Comparison of ENCODE assay signal across 25 cellular contexts in genomic region chr2:123532999-123533398, GRCh38.
"Had no signal": no experiment of that assay in that cellular context is flagged by ENCODE, and none has a peak within 500 bp of the region (broad histone marks: within the 10 kb centered on the region; RNA-seq: fewer than 3 reads in every experiment).

No MANE protein-coding gene starts in this region.

- ATAC-seq: esophagus mucosa; gastrocnemius medialis; left cardiac atrium; left lung; naive thymus-derived CD8-positive, alpha-beta T cell; psoas muscle; right cardiac atrium; stimulated activated memory B cell treated with anti-CD40 and anti-IgM and Interleukin-4, amounts not matched to agents 10 μg/mL and 1 μg/mL and 100 μg/mL, for 72 hours; stimulated activated naive CD8-positive, alpha-beta T cell treated with anti-CD3 and anti-CD28 coated beads, Interleukin-15, Interleukin-2, amounts not matched to agents 100 U/mL and 50 U/mL, for 24 hours had no signal

- H3K4me3 Mint-ChIP-seq: naive thymus-derived CD8-positive, alpha-beta T cell; nephron progenitor cell; stimulated activated memory B cell treated with anti-CD40 and anti-IgM and Interleukin-4, amounts not matched to agents 10 μg/mL and 1 μg/mL and 100 μg/mL, for 72 hours had no signal

- H3K4me1 Mint-ChIP-seq: naive thymus-derived CD8-positive, alpha-beta T cell; nephron progenitor cell; stimulated activated memory B cell treated with anti-CD40 and anti-IgM and Interleukin-4, amounts not matched to agents 10 μg/mL and 1 μg/mL and 100 μg/mL, for 72 hours had no signal

- DNase-seq: cerebellar nuclear complex; cortex of kidney; gastrocnemius medialis; head of caudate nucleus; left cardiac atrium; left lung; mesendoderm; naive thymus-derived CD8-positive, alpha-beta T cell; nephron progenitor cell; occipital lobe; ovary; posterior cingulate gyrus; psoas muscle; right cardiac atrium; spleen; stimulated activated CD4-positive, alpha-beta T cell treated with anti-CD3 and anti-CD28 coated beads, Interleukin-4, amount 100 ng/mL, for 4 hours; stimulated activated naive CD8-positive, alpha-beta T cell treated with anti-CD3 and anti-CD28 coated beads, Interleukin-15, Interleukin-2, amounts not matched to agents 100 U/mL and 50 U/mL, for 24 hours; thyroid gland; trophoblast cell had no signal

- H3K9me3 ChIP-seq: gastrocnemius medialis, ovary, psoas muscle, suprapubic skin, thyroid gland, vagina had no signal

- H3K36me3 Mint-ChIP-seq: naive thymus-derived CD8-positive, alpha-beta T cell; stimulated activated memory B cell treated with anti-CD40 and anti-IgM and Interleukin-4, amounts not matched to agents 10 μg/mL and 1 μg/mL and 100 μg/mL, for 72 hours had no signal

- H3K27me3 Mint-ChIP-seq: naive thymus-derived CD8-positive, alpha-beta T cell; stimulated activated memory B cell treated with anti-CD40 and anti-IgM and Interleukin-4, amounts not matched to agents 10 μg/mL and 1 μg/mL and 100 μg/mL, for 72 hours had no signal

- H3K4me1 ChIP-seq: gastrocnemius medialis, left lung, psoas muscle, spleen, suprapubic skin, thyroid gland, vagina had no signal

- H3K36me3 ChIP-seq: gastrocnemius medialis, left lung, ovary, spleen, suprapubic skin, thyroid gland, vagina had no signal

- H3K27ac ChIP-seq: epithelial cell of prostate, gastrocnemius medialis, left lung, ovary, psoas muscle, skin epidermis, spleen, suprapubic skin, thyroid gland, vagina had no signal

- H3K4me3 ChIP-seq: gastrocnemius medialis, left lung, ovary, psoas muscle, skin epidermis, spleen, suprapubic skin, thyroid gland, vagina had no signal

- H3K27me3 ChIP-seq: gastrocnemius medialis, left lung, ovary, spleen, suprapubic skin, thyroid gland, vagina had no signal

- H3K27ac Mint-ChIP-seq: naive thymus-derived CD8-positive, alpha-beta T cell; nephron progenitor cell; stimulated activated memory B cell treated with anti-CD40 and anti-IgM and Interleukin-4, amounts not matched to agents 10 μg/mL and 1 μg/mL and 100 μg/mL, for 72 hours had no signal
